Comparison of ENCODE assay signal across 1 cellular context in genomic region chr1:240399381-240399780, GRCh38.
TF ChIP-seq lines count a peak whose summit lies in the region.

No MANE protein-coding gene starts in this region.

TF ChIP-seq in HEK293, 187 proteins besides CTCF, POLR2A, EP300 and RAD21 (continued from another document):
- TF ChIP-seq ZNF692 (tag by site-specific recombination; IDR thresholded peaks at IDR 0.05) (0 out of 2 replicates have a peak, but pooled peaks have one; percentile 33), INSM2 (tag by site-specific recombination; IDR thresholded peaks at IDR 0.05) (no peak), PRDM1 (tag by site-specific recombination; IDR thresholded peaks at IDR 0.05) (peak; percentile 72), ZNF776 (tag by site-specific recombination; IDR thresholded peaks at IDR 0.05; ENCODE audit: borderline replicate concordance) (no peak), TRIM28 (IDR thresholded peaks at IDR 0.05; ENCODE audit: borderline replicate concordance, low read length) (peak; percentile 81; the same call in 1 of the 2 replicates), PRDM2 (tag by site-specific recombination; IDR thresholded peaks at IDR 0.05; ENCODE audit: borderline replicate concordance) (no peak), MZF1 (tag by site-specific recombination; IDR thresholded peaks at IDR 0.05; ENCODE audit: borderline replicate concordance) (no peak), ZNF518A (tag by site-specific recombination; conservative IDR thresholded peaks at IDR 0.05; ENCODE audit: low read depth) (0 out of 2 replicates have a peak, but pooled peaks have one; percentile 6), ZNF629 (tag by site-specific recombination; IDR thresholded peaks at IDR 0.05) (peak; percentile 54; the same call in 1 of the 2 replicates), ZBTB6 (tag by site-specific recombination; IDR thresholded peaks at IDR 0.05) (no peak), ZNF513 (tag by site-specific recombination; IDR thresholded peaks at IDR 0.05) (no peak), ZNF2 (tag by site-specific recombination; IDR thresholded peaks at IDR 0.05) (no peak), ZNF350 (tag by site-specific recombination; IDR thresholded peaks at IDR 0.05) (no peak), IKZF3 (tag by site-specific recombination; IDR thresholded peaks at IDR 0.05) (peak; percentile 38; the same call in 1 of the 2 replicates), PBX3 (CRISPR knock-in tag; IDR thresholded peaks at IDR 0.05) (no peak)
- TF ChIP-seq, protein P1, sequence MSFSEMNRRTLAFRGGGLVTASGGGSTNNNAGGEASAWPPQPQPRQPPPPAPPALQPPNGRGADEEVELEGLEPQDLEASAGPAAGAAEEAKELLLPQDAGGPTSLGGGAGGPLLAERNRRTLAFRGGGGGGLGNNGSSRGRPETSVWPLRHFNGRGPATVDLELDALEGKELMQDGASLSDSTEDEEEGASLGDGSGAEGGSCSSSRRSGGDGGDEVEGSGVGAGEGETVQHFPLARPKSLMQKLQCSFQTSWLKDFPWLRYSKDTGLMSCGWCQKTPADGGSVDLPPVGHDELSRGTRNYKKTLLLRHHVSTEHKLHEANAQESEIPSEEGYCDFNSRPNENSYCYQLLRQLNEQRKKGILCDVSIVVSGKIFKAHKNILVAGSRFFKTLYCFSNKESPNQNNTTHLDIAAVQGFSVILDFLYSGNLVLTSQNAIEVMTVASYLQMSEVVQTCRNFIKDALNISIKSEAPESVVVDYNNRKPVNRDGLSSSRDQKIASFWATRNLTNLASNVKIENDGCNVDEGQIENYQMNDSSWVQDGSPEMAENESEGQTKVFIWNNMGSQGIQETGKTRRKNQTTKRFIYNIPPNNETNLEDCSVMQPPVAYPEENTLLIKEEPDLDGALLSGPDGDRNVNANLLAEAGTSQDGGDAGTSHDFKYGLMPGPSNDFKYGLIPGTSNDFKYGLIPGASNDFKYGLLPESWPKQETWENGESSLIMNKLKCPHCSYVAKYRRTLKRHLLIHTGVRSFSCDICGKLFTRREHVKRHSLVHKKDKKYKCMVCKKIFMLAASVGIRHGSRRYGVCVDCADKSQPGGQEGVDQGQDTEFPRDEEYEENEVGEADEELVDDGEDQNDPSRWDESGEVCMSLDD (tag by site-specific recombination; IDR thresholded peaks at IDR 0.05): no peak
